ENCODE assay signal across 8 cellular contexts in genomic region chr1:7669559-7670208, GRCh38.
DNase-seq lines count a peak whose midpoint lies in the region; ATAC-seq and TF ChIP-seq lines count a peak whose summit lies in the region.

No MANE protein-coding gene starts in this region.

- no peak overlapping the region for H2BK120ac ChIP-seq in H9 (ENCODE audit: low read depth, low read length, poor library complexity, severe bottlenecking)

- no CpG with 5 or more reads among the region's 17 CpGs for WGBS in H9 (ENCODE audit: extremely low coverage, insufficient read length, low lambda C conversion rate)
- 4 to 6% methylated on average over 7 to 10 of the region's 17 CpGs for WGBS in thyroid gland, 2 donors

- peaks cover 12 to 29% of the 10 kb centered on the region in 2 experiments for H3K4me1 Mint-ChIP-seq in H9

- no peaks in the 10 kb centered on the region for H3F3A ChIP-seq in PC-3 (ENCODE audit: low read length, unreplicated experiment)

- intact Hi-C loops in PC-3 (cut with micrococcal nuclease) (loop anchor here (5.0 to 10.0 kb wide), 2 partner anchors 233 to 295 kb away; partner anchors contain the start of gene PARK7), thyroid gland (cut with DNase I) (loop anchor here (10.0 kb wide), 1 partner anchor 235 kb away; no protein-coding TSS in a partner anchor)

- no peaks in the 10 kb centered on the region for H3K79me1 ChIP-seq in H9 (ENCODE audit: insufficient read depth, low read depth, low read length, poor library complexity, severe bottlenecking)

- TF ChIP-seq CTCF in BJ (IDR thresholded peaks at IDR 0.05; ENCODE audit: insufficient read depth, low read depth, low read length) (peak; percentile 77), H9 (conservative IDR thresholded peaks at IDR 0.05) (peak; percentile 90), PC-3 (conservative IDR thresholded peaks at IDR 0.05; ENCODE audit: low read depth, low read length) (peak; percentile 84), foreskin keratinocyte (conservative IDR thresholded peaks at IDR 0.05) (peak; percentile 80), thyroid gland (IDR thresholded peaks at IDR 0.05) (peak; percentile 21 to 87 (median 53))

- POLR2A ChIA-PET in BJ (lab: Charles Lee) = no interaction called here
- POLR2A ChIA-PET in PC-3 (lab: Charles Lee; ENCODE audit: unreplicated experiment) = no interaction called here

- H4K8ac ChIP-seq in H9 (replicated peaks; ENCODE audit: insufficient read length, low read depth, low read length) = no peak overlapping the region

- H3K56ac ChIP-seq in H9 (ENCODE audit: insufficient read length, low read depth, low read length) = no peak overlapping the region

- H3K4me3 ChIP-seq in BJ (ENCODE audit: low read depth, low read length) = no peak overlapping the region
- H3K4me3 ChIP-seq in PC-3 (ENCODE audit: low read length) = peak overlapping the region; percentile 43
- H3K4me3 ChIP-seq in neuron (ENCODE audit: low read length) = peak overlapping the region; percentile 9
- H3K4me3 ChIP-seq in thyroid gland (replicated peaks in 1 of 3) = no peak overlapping the region

- no peaks in the 10 kb centered on the region for H3K36me3 Mint-ChIP-seq in H9 (ENCODE audit: insufficient read depth in 1 of 3, low read depth in 3 of 3)

- ATAC-seq in PC-3 (peak; percentile 58), foreskin keratinocyte (peak; percentile 56), HG03442 (IDR thresholded peaks at IDR 0.05; ENCODE audit: unreplicated experiment) (no peak)

- H3K9me3 Mint-ChIP-seq in H9 = no peaks in the 10 kb centered on the region; a peak in 1 of 5 replicates

- H3K9me3 ChIP-seq in H9 (ENCODE audit: control insufficient read depth, low read depth, low read length) (no peaks in the 10 kb centered on the region), PC-3 (ENCODE audit: low read length) (no peaks in the 10 kb centered on the region), neuron (ENCODE audit: low read length) (no peaks in the 10 kb centered on the region), thyroid gland (no peaks in the 10 kb centered on the region)

- no peaks in the 10 kb centered on the region for H3K9me2 ChIP-seq in PC-3 (replicated peaks; ENCODE audit: low read length)

- CTCF ChIA-PET in BJ (lab: Yijun Ruan, JAX) (interaction anchor here (0.6 to 13.0 kb wide), 29 partner anchors 9 to 350 kb away, joined by 3 to 431 read pairs (median 9); partner anchors contain the start of genes PER3 and VAMP3), PC-3 (lab: Charles Lee) (interaction anchor here (0.5 to 4.2 kb wide), 2 partner anchors 10 to 84 kb away, joined by 4 to 92 read pairs; no protein-coding TSS in a partner anchor)

- H2AK5ac ChIP-seq in H9 (ENCODE audit: insufficient read length, low read length) = no peak overlapping the region

- H3K14ac ChIP-seq in H9 (ENCODE audit: insufficient read depth, low read length) = peak overlapping the region; percentile 69; the same call in 1 of the 2 replicates

- no peak overlapping the region for H3K27ac Mint-ChIP-seq in H9

- no peak overlapping the region for H2BK12ac ChIP-seq in H9 (ENCODE audit: insufficient read length, low read depth, low read length)

- H3K4me1 ChIP-seq in H9 (ENCODE audit: insufficient read depth, low read length) (no peaks in the 10 kb centered on the region; the same call in 1 of the 2 replicates), PC-3 (ENCODE audit: insufficient read depth, low read length) (no peaks in the 10 kb centered on the region), foreskin keratinocyte (no peaks in the 10 kb centered on the region), neuron (ENCODE audit: insufficient read depth, low read length) (peaks cover 40% of the 10 kb centered on the region), thyroid gland (peaks cover 0 to 10% of the 10 kb centered on the region in 2 donors)

- H3K4me3 Mint-ChIP-seq in H9 = peak overlapping the region; percentile 36 to 74

- no peak overlapping the region for H3T11ph ChIP-seq in H9 (ENCODE audit: low read length)

- H3K18ac ChIP-seq in H9 (ENCODE audit: insufficient read length, low read depth, low read length) = peak overlapping the region; percentile 63

- no peak overlapping the region for H2BK20ac ChIP-seq in H9 (ENCODE audit: low read depth, low read length, poor library complexity, severe bottlenecking)

- H3K79me2 ChIP-seq in H9 (ENCODE audit: insufficient read depth, low read length) (no peaks in the 10 kb centered on the region), PC-3 (ENCODE audit: low read length) (no peaks in the 10 kb centered on the region)

- H4K91ac ChIP-seq in H9 (ENCODE audit: insufficient read length, low read depth, low read length) = no peak overlapping the region

- H3K27ac ChIP-seq in H9 (ENCODE audit: insufficient read length, low read depth, low read length) (no peak overlapping the region), PC-3 (ENCODE audit: low read length) (no peak overlapping the region), foreskin keratinocyte (no peak overlapping the region), thyroid gland (no peak overlapping the region)

- H3K4ac ChIP-seq in H9 (ENCODE audit: low read depth, low read length) = no peak overlapping the region

- no peaks in the 10 kb centered on the region for H3K23me2 ChIP-seq in H9 (ENCODE audit: insufficient read length, low read depth, low read length, poor library complexity, severe bottlenecking)

- H2BK15ac ChIP-seq in H9 (ENCODE audit: low read depth, low read length) = no peak overlapping the region

- peaks cover 2% of the 10 kb centered on the region; the same call in 1 of the 2 replicates for H3K27me3 ChIP-seq in BJ (ENCODE audit: control insufficient read depth, insufficient read depth, low read length)
- no peaks in the 10 kb centered on the region for H3K27me3 ChIP-seq in H9 (ENCODE audit: insufficient read depth, low read length)
- H3K27me3 ChIP-seq in PC-3 (ENCODE audit: low read length) = 0 out of 2 replicates have a peak, but pooled peaks cover under 1% of the 10 kb centered on the region
- peaks cover 2% of the 10 kb centered on the region for H3K27me3 ChIP-seq in foreskin keratinocyte
- H3K27me3 ChIP-seq in neuron (ENCODE audit: insufficient read depth, low read length) = no peaks in the 10 kb centered on the region
- no peaks in the 10 kb centered on the region for H3K27me3 ChIP-seq in thyroid gland

- H2BK5ac ChIP-seq in H9 (ENCODE audit: insufficient read length, low read length) = no peak overlapping the region

- no peak for TF ChIP-seq POLR2A in thyroid gland (IDR thresholded peaks at IDR 0.05)

- H3K9ac ChIP-seq in H9 (ENCODE audit: extremely low read depth, insufficient read length, low read length) (no peak overlapping the region), PC-3 (ENCODE audit: low read length) (no peak overlapping the region)

- H3K36me3 ChIP-seq in BJ (ENCODE audit: control insufficient read depth, insufficient read depth, low read length) (no peaks in the 10 kb centered on the region), PC-3 (ENCODE audit: low read depth, low read length) (no peaks in the 10 kb centered on the region), neuron (ENCODE audit: insufficient read depth, low read length) (no peaks in the 10 kb centered on the region), thyroid gland (no peaks in the 10 kb centered on the region)

- no TSS peak for BruUV-seq in PC-3 (replicated peaks; lab: Mats Ljungman, UMichigan)

- peaks cover 12% of the 10 kb centered on the region for H3K27me3 Mint-ChIP-seq in H9 (ENCODE audit: low read depth)

- H3K4me2 ChIP-seq in H9 (ENCODE audit: insufficient read depth, insufficient read length, low read length) (peak overlapping the region; percentile 19), PC-3 (ENCODE audit: low read length) (peak overlapping the region; percentile 51)

- no peak overlapping the region for H3K23ac ChIP-seq in H9 (ENCODE audit: insufficient read length, low read depth, low read length)

- peak overlapping the region; percentile 33 for H4K5ac ChIP-seq in H9 (ENCODE audit: insufficient read length, low read depth, low read length)

- H2AFZ ChIP-seq in H9 (ENCODE audit: low read length) (no peak overlapping the region), PC-3 (ENCODE audit: low read length) (peak overlapping the region; percentile 56), neuron (ENCODE audit: low read depth, low read length) (no peak overlapping the region)

- H4K20me1 ChIP-seq in H9 (ENCODE audit: control insufficient read depth, insufficient read depth, insufficient read length) = no peaks in the 10 kb centered on the region
- H4K20me1 ChIP-seq in PC-3 (ENCODE audit: low read length) = no peaks in the 10 kb centered on the region

- DNase-seq in BJ (ENCODE audit: low read depth) = no peak
- peak; percentile 89 for DNase-seq in H9
- peak; percentile 48 for DNase-seq in PC-3
- peak; percentile 25 for DNase-seq in activated T-helper 1 cell treated with Interleukin-2 at 50 U/mL for 16 hours (ENCODE audit: low read depth)
- peak in 1 of 2 donors; percentile 7 for DNase-seq in foreskin keratinocyte
- peak; percentile 40 to 43 for DNase-seq in thyroid gland

Comparison
In these comparisons a context has a peak if more than half of its experiments do, and no peak if none do; other contexts are left out.
1. H3K4me3 ChIP-seq: peak in PC-3 (single experiment) and neuron (single experiment); none in BJ (single experiment) and thyroid gland (0 of 3).
2. Peak in every context shown above with its lines, with median percentiles within 50 percentile points of each other: CTCF ChIP-seq.